1 cellular context compared by ENCODE assay signal in the genomic region with DNA sequence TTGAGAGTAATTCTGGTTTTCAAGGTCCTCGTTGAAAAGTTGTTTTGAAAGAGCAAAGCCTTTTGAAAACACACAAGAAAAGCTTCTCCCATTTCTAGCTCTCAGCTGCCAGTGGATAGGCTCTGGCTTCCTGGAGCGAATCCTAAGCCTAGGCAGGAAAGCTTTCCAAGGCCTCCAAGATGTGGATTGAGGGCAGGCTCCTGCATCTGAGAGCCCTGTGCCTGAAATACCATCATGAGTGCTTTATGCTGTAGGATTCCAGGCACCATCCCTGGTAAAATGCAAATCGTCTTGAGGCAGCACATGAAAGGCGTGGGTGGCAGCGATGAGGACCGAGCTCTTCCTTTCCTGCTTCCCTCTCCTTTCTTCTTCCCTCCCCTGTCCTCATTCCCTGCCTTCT.
TF ChIP-seq lines count a peak whose summit lies in the region.

No MANE protein-coding gene starts in this region.

TF ChIP-seq in IMR-90, 13 proteins besides CTCF, POLR2A, EP300 and RAD21:
- TF ChIP-seq MAZ (IDR thresholded peaks at IDR 0.05; ENCODE audit: borderline replicate concordance, low read depth, low read length), result no peak
- no peak for TF ChIP-seq CHD1 (IDR thresholded peaks at IDR 0.05; ENCODE audit: low read depth, low read length)
- no peak for TF ChIP-seq USF2 (IDR thresholded peaks at IDR 0.05; ENCODE audit: low read depth, low read length)
- TF ChIP-seq NFE2L2 (IDR thresholded peaks at IDR 0.05; ENCODE audit: low read depth, low read length), result no peak
- TF ChIP-seq MAFK (IDR thresholded peaks at IDR 0.05; ENCODE audit: low read depth, low read length), result no peak
- no peak for TF ChIP-seq RCOR1 (IDR thresholded peaks at IDR 0.05; ENCODE audit: insufficient replicate concordance, low read length)
- no peak for TF ChIP-seq FOS (IDR thresholded peaks at IDR 0.05; ENCODE audit: low read depth, low read length)
- no peak for TF ChIP-seq MXI1 (IDR thresholded peaks at IDR 0.05; ENCODE audit: borderline replicate concordance, low read depth, low read length)
- TF ChIP-seq BHLHE40 (IDR thresholded peaks at IDR 0.05; ENCODE audit: low read depth, low read length), result no peak
- TF ChIP-seq CEBPB (IDR thresholded peaks at IDR 0.05; ENCODE audit: low read depth, low read length), result no peak
- TF ChIP-seq RFX5 (IDR thresholded peaks at IDR 0.05; ENCODE audit: low read depth, low read length), result no peak
- TF ChIP-seq SMC3 (IDR thresholded peaks at IDR 0.05; ENCODE audit: low read depth, low read length), result no peak
- TF ChIP-seq, protein P1, sequence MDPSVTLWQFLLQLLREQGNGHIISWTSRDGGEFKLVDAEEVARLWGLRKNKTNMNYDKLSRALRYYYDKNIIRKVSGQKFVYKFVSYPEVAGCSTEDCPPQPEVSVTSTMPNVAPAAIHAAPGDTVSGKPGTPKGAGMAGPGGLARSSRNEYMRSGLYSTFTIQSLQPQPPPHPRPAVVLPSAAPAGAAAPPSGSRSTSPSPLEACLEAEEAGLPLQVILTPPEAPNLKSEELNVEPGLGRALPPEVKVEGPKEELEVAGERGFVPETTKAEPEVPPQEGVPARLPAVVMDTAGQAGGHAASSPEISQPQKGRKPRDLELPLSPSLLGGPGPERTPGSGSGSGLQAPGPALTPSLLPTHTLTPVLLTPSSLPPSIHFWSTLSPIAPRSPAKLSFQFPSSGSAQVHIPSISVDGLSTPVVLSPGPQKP (IDR thresholded peaks at IDR 0.05; ENCODE audit: borderline replicate concordance, low read depth, low read length), result no peak
TF ChIP-seq in IMR-90: peak in this region for 0.
